Comparison of ENCODE assay signal across 16 cellular contexts in the genomic region with DNA sequence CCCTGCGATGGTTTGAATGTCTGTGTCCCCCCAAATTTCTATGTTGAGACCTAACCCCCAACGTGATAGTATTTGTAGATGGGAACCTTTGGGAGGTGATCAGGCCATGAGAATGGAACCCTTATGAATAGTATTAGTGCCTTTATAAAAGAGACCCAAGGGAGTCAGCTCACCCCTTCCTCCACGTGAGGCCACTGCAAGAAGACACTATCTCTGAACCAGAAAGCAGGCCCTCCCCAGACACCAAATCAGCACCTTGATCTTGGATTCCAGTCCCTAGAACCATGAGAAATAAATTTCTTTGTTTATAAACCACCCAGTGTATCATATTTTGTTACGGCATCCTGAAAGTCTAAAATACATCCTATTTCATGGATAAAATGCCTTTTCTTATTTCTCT.
DNase-seq lines count a peak whose midpoint lies in the region; ATAC-seq and TF ChIP-seq lines count a peak whose summit lies in the region.
"Had no signal": no experiment of that assay in that cellular context is flagged by ENCODE, and none has a peak within 500 bp of the region (broad histone marks: within the 10 kb centered on the region; RNA-seq: fewer than 3 reads in every experiment).

No MANE protein-coding gene starts in this region.

- peaks cover 9% of the 10 kb centered on the region for H3K9me3 Mint-ChIP-seq in activated T-helper 2 cell treated with anti-CD3 and anti-CD28 coated beads, Interferon-gamma antibody, Interleukin-2, Interleukin-4, amounts not matched to agents 10 μg/mL and 5 μg/mL and 100 μg/mL, durations not matched to agents 14 hours and 24 hours and 36 hours
- H3K9me3 Mint-ChIP-seq in naive thymus-derived CD4-positive, alpha-beta T cell: peaks cover 0 to 7% (median 0%) of the 10 kb centered on the region in 11 donors

- no peak for ATAC-seq in naive thymus-derived CD4-positive, alpha-beta T cell
- ATAC-seq in GM21423 (IDR thresholded peaks at IDR 0.05; ENCODE audit: unreplicated experiment) (no peak), GM21825 (IDR thresholded peaks at IDR 0.05; ENCODE audit: unreplicated experiment) (no peak)
- ATAC-seq: lower lobe of right lung had no signal

- H3K36me3 Mint-ChIP-seq in activated T-helper 2 cell treated with anti-CD3 and anti-CD28 coated beads, Interferon-gamma antibody, Interleukin-2, Interleukin-4, amounts not matched to agents 10 μg/mL and 5 μg/mL and 100 μg/mL, durations not matched to agents 14 hours and 24 hours and 36 hours (ENCODE audit: low read depth): peaks cover 17% of the 10 kb centered on the region
- H3K36me3 Mint-ChIP-seq in naive thymus-derived CD4-positive, alpha-beta T cell: peaks cover 0 to 11% (median 0%) of the 10 kb centered on the region in 5 donors

- H3K36me3 ChIP-seq in BLaER1 (no peaks in the 10 kb centered on the region), Loucy (ENCODE audit: insufficient read depth, low read length) (no peaks in the 10 kb centered on the region)
- no peaks in the 10 kb centered on the region for H3K36me3 ChIP-seq in naive thymus-derived CD4-positive, alpha-beta T cell (ENCODE audit: control insufficient read depth in 2 of 3, insufficient read depth in 3 of 3, low read length in 3 of 3)
- H3K36me3 ChIP-seq: lower lobe of right lung, MG63, suprapubic skin had no signal

- no peak overlapping the region for H3K4me3 ChIP-seq in BLaER1
- H3K4me3 ChIP-seq in Loucy (ENCODE audit: low read length, poor library complexity, severe bottlenecking): no peak overlapping the region
- no peak overlapping the region for H3K4me3 ChIP-seq in naive thymus-derived CD4-positive, alpha-beta T cell (ENCODE audit: low read length)
- H3K4me3 ChIP-seq: dorsolateral prefrontal cortex, lower lobe of right lung, MG63, suprapubic skin had no signal

- peak overlapping the region; percentile 99 for H3K27ac Mint-ChIP-seq in activated T-helper 2 cell treated with anti-CD3 and anti-CD28 coated beads, Interferon-gamma antibody, Interleukin-2, Interleukin-4, amounts not matched to agents 10 μg/mL and 5 μg/mL and 100 μg/mL, durations not matched to agents 14 hours and 24 hours and 36 hours
- H3K27ac Mint-ChIP-seq in naive thymus-derived CD4-positive, alpha-beta T cell: peak overlapping the region in 8 of 9 donors; percentile 96 to 100 (median 98)

- no peaks in the 10 kb centered on the region for H3F3A ChIP-seq in Loucy (ENCODE audit: low read depth)

- H3K4me1 ChIP-seq in BLaER1: peaks cover 74% of the 10 kb centered on the region
- peaks cover 30% of the 10 kb centered on the region for H3K4me1 ChIP-seq in Loucy (ENCODE audit: insufficient read depth, low read length, poor library complexity, severe bottlenecking)
- peaks cover 24 to 35% of the 10 kb centered on the region in 2 donors for H3K4me1 ChIP-seq in naive thymus-derived CD4-positive, alpha-beta T cell (ENCODE audit: control insufficient read depth in 2 of 2, insufficient read depth in 2 of 2, low read length in 2 of 2)

- peak overlapping the region; percentile 31 for H3K4me3 Mint-ChIP-seq in activated T-helper 2 cell treated with anti-CD3 and anti-CD28 coated beads, Interferon-gamma antibody, Interleukin-2, Interleukin-4, amounts not matched to agents 10 μg/mL and 5 μg/mL and 100 μg/mL, durations not matched to agents 14 hours and 24 hours and 36 hours (ENCODE audit: low read depth)
- peak overlapping the region in 2 of 10 donors; percentile 78 to 96 for H3K4me3 Mint-ChIP-seq in naive thymus-derived CD4-positive, alpha-beta T cell

- H3K4me2 ChIP-seq in BLaER1 (peak overlapping the region; percentile 95), Loucy (ENCODE audit: low read depth, low read length, poor library complexity, severe bottlenecking) (no peak overlapping the region)

- intact Hi-C loops in activated T-helper 2 cell treated with anti-CD3 and anti-CD28 coated beads, Interferon-gamma antibody, Interleukin-2, Interleukin-4, amounts not matched to agents 10 μg/mL and 5 μg/mL and 100 μg/mL, durations not matched to agents 14 hours and 24 hours and 36 hours (cut with micrococcal nuclease): loop anchor here (1.0 to 2.0 kb wide), 3 partner anchors 15 to 73 kb away; partner anchors contain the start of gene GNA13
- intact Hi-C loops in naive thymus-derived CD4-positive, alpha-beta T cell (cut with micrococcal nuclease): loop anchor here (2.0 kb wide), 1 partner anchor 15 kb away; no protein-coding TSS in a partner anchor

- no peaks in the 10 kb centered on the region for H3K27me3 Mint-ChIP-seq in activated T-helper 2 cell treated with anti-CD3 and anti-CD28 coated beads, Interferon-gamma antibody, Interleukin-2, Interleukin-4, amounts not matched to agents 10 μg/mL and 5 μg/mL and 100 μg/mL, durations not matched to agents 14 hours and 24 hours and 36 hours (ENCODE audit: low read depth)
- H3K27me3 Mint-ChIP-seq in naive thymus-derived CD4-positive, alpha-beta T cell: no peaks in the 10 kb centered on the region

- no peak for TF ChIP-seq CTCF in Loucy (conservative IDR thresholded peaks at IDR 0.05; ENCODE audit: low read length)

- no peaks in the 10 kb centered on the region for H3K79me2 ChIP-seq in Loucy (ENCODE audit: insufficient read depth, low read length)

- H3K27ac ChIP-seq in BLaER1: peak overlapping the region; percentile 94
- no peak overlapping the region for H3K27ac ChIP-seq in naive thymus-derived CD4-positive, alpha-beta T cell (ENCODE audit: low read depth, low read length)

- no peaks in the 10 kb centered on the region for H3K9me3 ChIP-seq in BLaER1
- H3K9me3 ChIP-seq in Loucy (ENCODE audit: insufficient read depth, low read depth, low read length): no peaks in the 10 kb centered on the region
- no peaks in the 10 kb centered on the region for H3K9me3 ChIP-seq in naive thymus-derived CD4-positive, alpha-beta T cell (ENCODE audit: control insufficient read depth in 2 of 3, low read length in 3 of 3)
- H3K9me3 ChIP-seq: lower lobe of right lung, suprapubic skin had no signal

- POLR2A ChIA-PET in naive thymus-derived CD4-positive, alpha-beta T cell (lab: Charles Lee): interaction anchor here (5.2 kb wide), 1 partner anchor 9 kb away, joined by 88 read pairs; no protein-coding TSS in a partner anchor

- DNase-seq in activated T-helper 2 cell treated with anti-CD3 and anti-CD28 coated beads, Interferon-gamma antibody, Interleukin-2, Interleukin-4, amounts not matched to agents 10 μg/mL and 5 μg/mL and 100 μg/mL, durations not matched to agents 14 hours and 24 hours and 36 hours (ENCODE audit: low spot score): no peak
- no peak for DNase-seq in naive thymus-derived CD4-positive, alpha-beta T cell
- DNase-seq in T-helper 9 cell: no peak
- DNase-seq in activated gamma-delta T cell (lab: John Stamatoyannopoulos, UW): no peak
- DNase-seq: dorsolateral prefrontal cortex, foreskin fibroblast, lower lobe of right lung, MG63, NCI-H2081, NCI-H774, Right ventricle myocardium superior had no signal

- no peak overlapping the region for H2AFZ ChIP-seq in Loucy (ENCODE audit: low read length)

- peaks cover 49% of the 10 kb centered on the region for H3K4me1 Mint-ChIP-seq in activated T-helper 2 cell treated with anti-CD3 and anti-CD28 coated beads, Interferon-gamma antibody, Interleukin-2, Interleukin-4, amounts not matched to agents 10 μg/mL and 5 μg/mL and 100 μg/mL, durations not matched to agents 14 hours and 24 hours and 36 hours (ENCODE audit: low read depth)
- H3K4me1 Mint-ChIP-seq in naive thymus-derived CD4-positive, alpha-beta T cell: peaks cover 15 to 57% (median 32%) of the 10 kb centered on the region in 7 donors

- H3K9me2 ChIP-seq in Loucy (replicated peaks; ENCODE audit: low read depth, low read length): no peaks in the 10 kb centered on the region

- H3K9ac ChIP-seq in BLaER1: no peak overlapping the region
- H3K9ac ChIP-seq in Loucy (ENCODE audit: low read depth, low read length, poor library complexity, severe bottlenecking): peak overlapping the region; percentile 28

- H3K27me3 ChIP-seq in BLaER1: no peaks in the 10 kb centered on the region
- H3K27me3 ChIP-seq in Loucy (ENCODE audit: insufficient read depth, low read length, poor library complexity, severe bottlenecking): no peaks in the 10 kb centered on the region
- H3K27me3 ChIP-seq in naive thymus-derived CD4-positive, alpha-beta T cell (ENCODE audit: control insufficient read depth in 2 of 2, insufficient read depth in 2 of 2, low read length in 2 of 2): no peaks in the 10 kb centered on the region
- H3K27me3 ChIP-seq: dorsolateral prefrontal cortex, MG63, suprapubic skin had no signal

- CTCF ChIA-PET in naive thymus-derived CD4-positive, alpha-beta T cell (lab: Charles Lee): no interaction called here

- H4K20me1 ChIP-seq in BLaER1 (no peaks in the 10 kb centered on the region), Loucy (ENCODE audit: insufficient read depth, low read length, poor library complexity, severe bottlenecking) (no peaks in the 10 kb centered on the region)
